Comparison of ENCODE assay signal across 20 cellular contexts in genomic region chr21:41482321-41482720, GRCh38. TPM values are rescaled to one million over a fixed set of nuclear protein-coding genes. Genes with fewer than 3 reads are reported as not detected.
DNase-seq lines count a peak whose midpoint lies in the region; ATAC-seq and TF ChIP-seq lines count a peak whose summit lies in the region.
"Had no signal": no experiment of that assay in that cellular context is flagged by ENCODE, and none has a peak within 500 bp of the region (broad histone marks: within the 10 kb centered on the region; RNA-seq: fewer than 3 reads in every experiment).

No MANE protein-coding gene starts in this region.

- H3K27ac ChIP-seq in OCI-LY7 (ENCODE audit: low read depth, low read length, poor library complexity, severe bottlenecking) (no peak overlapping the region), stomach (peak overlapping the region in 3 of 5 donors; percentile 30 to 86 (median 50)), sigmoid colon (no peak overlapping the region), hepatocyte (no peak overlapping the region)
- H3K27ac ChIP-seq: epithelial cell of prostate, neural progenitor cell, right atrium auricular region, suprapubic skin had no signal

- H3K79me2 ChIP-seq in OCI-LY7 (ENCODE audit: insufficient read depth, low read depth, low read length) (no peaks in the 10 kb centered on the region), hepatocyte (peaks cover 9% of the 10 kb centered on the region)

- POLR2A ChIA-PET in OCI-LY7 (lab: Charles Lee): interaction anchor here (0.9 kb wide), 1 partner anchor 249 kb away, joined by 4 read pairs; no protein-coding TSS in a partner anchor

- TF ChIP-seq POLR2A in stomach (IDR thresholded peaks at IDR 0.05) (no peak), sigmoid colon (IDR thresholded peaks at IDR 0.05) (no peak)

- intact Hi-C loops in OCI-LY7 (cut with micrococcal nuclease; ENCODE audit: unreplicated experiment) (no loop called here), stomach (cut with DNase I; ENCODE audit: low total_unique reads) (no loop called here), sigmoid colon (cut with DNase I) (no loop called here)

- H3K4me3 ChIP-seq in OCI-LY7 (ENCODE audit: low read depth, low read length, poor library complexity, severe bottlenecking) (no peak overlapping the region), stomach (no peak overlapping the region), sigmoid colon (no peak overlapping the region), hepatocyte (no peak overlapping the region)
- H3K4me3 ChIP-seq: body of pancreas, neural progenitor cell, right atrium auricular region, suprapubic skin had no signal

- H3K36me3 ChIP-seq in OCI-LY7 (ENCODE audit: insufficient read depth, low read length) (no peaks in the 10 kb centered on the region), stomach (peaks cover 0 to 67% (median 43%) of the 10 kb centered on the region in 4 donors), sigmoid colon (no peaks in the 10 kb centered on the region), hepatocyte (replicated peaks; ENCODE audit: insufficient read depth, low read depth) (no peaks in the 10 kb centered on the region)
- H3K36me3 ChIP-seq: neural progenitor cell, right atrium auricular region, suprapubic skin had no signal

- CTCF ChIA-PET in OCI-LY7 (lab: Charles Lee; ENCODE audit: unreplicated experiment): no interaction called here

- H3K9me2 ChIP-seq in OCI-LY7 (ENCODE audit: insufficient read depth, low read length) (no peaks in the 10 kb centered on the region), hepatocyte (replicated peaks; ENCODE audit: insufficient read depth) (no peaks in the 10 kb centered on the region)

- H3K27me3 ChIP-seq in stomach: no peaks in the 10 kb centered on the region
- peaks cover 0 to 6% (median 0%) of the 10 kb centered on the region in 3 donors for H3K27me3 ChIP-seq in sigmoid colon
- no peaks in the 10 kb centered on the region for H3K27me3 ChIP-seq in hepatocyte
- H3K27me3 ChIP-seq: body of pancreas, neural progenitor cell, right atrium auricular region had no signal

- no TSS peak for BruUV-seq in OCI-LY7 (replicated peaks; lab: Mats Ljungman, UMichigan)

- 22 to 36% (median 30%) methylated on average over 6 of the region's 6 CpGs for WGBS in stomach, 5 donors
- WGBS in sigmoid colon, 2 donors: 46 to 67% methylated on average over 6 of the region's 6 CpGs
- WGBS in hepatocyte (ENCODE audit: low lambda C conversion rate, missing lambda C conversion rate): 55% methylated on average over 6 of the region's 6 CpGs

- no peaks in the 10 kb centered on the region for H3K9me3 ChIP-seq in OCI-LY7 (ENCODE audit: low read length)
- no peaks in the 10 kb centered on the region for H3K9me3 ChIP-seq in stomach
- H3K9me3 ChIP-seq in sigmoid colon: no peaks in the 10 kb centered on the region
- no peaks in the 10 kb centered on the region for H3K9me3 ChIP-seq in hepatocyte (ENCODE audit: low read depth)
- H3K9me3 ChIP-seq: body of pancreas, right atrium auricular region, suprapubic skin had no signal

- TF ChIP-seq CTCF in OCI-LY7 (conservative IDR thresholded peaks at IDR 0.05; ENCODE audit: low read length): no peak
- no peak for TF ChIP-seq CTCF in stomach (IDR thresholded peaks at IDR 0.05)
- no peak for TF ChIP-seq CTCF in sigmoid colon (IDR thresholded peaks at IDR 0.05)
- TF ChIP-seq CTCF in hepatocyte (IDR thresholded peaks at IDR 0.05; ENCODE audit: poor library complexity): no peak

- H2AFZ ChIP-seq in OCI-LY7 (ENCODE audit: low read length) (peak overlapping the region; percentile 51; the same call in 1 of the 2 replicates), hepatocyte (no peak overlapping the region)
- H2AFZ ChIP-seq: neural progenitor cell had no signal

- TF ChIP-seq EP300 in stomach (IDR thresholded peaks at IDR 0.05) (no peak), sigmoid colon (IDR thresholded peaks at IDR 0.05) (no peak)

- H3K4me2 ChIP-seq in OCI-LY7 (ENCODE audit: low read length) (no peak overlapping the region), hepatocyte (no peak overlapping the region)
- H3K4me2 ChIP-seq: neural progenitor cell had no signal

- ATAC-seq in esophagus mucosa: peak; percentile 7
- ATAC-seq: body of pancreas had no signal

- H4K20me1 ChIP-seq in OCI-LY7 (ENCODE audit: insufficient read depth, low read length): no peaks in the 10 kb centered on the region
- peaks cover 8% of the 10 kb centered on the region for H4K20me1 ChIP-seq in hepatocyte (ENCODE audit: insufficient read depth, poor library complexity, severe bottlenecking)

- H3K4me1 ChIP-seq in OCI-LY7 (ENCODE audit: insufficient read depth, low read length, poor library complexity, severe bottlenecking) (peaks cover 10% of the 10 kb centered on the region), stomach (peaks cover 65 to 100% (median 79%) of the 10 kb centered on the region in 4 donors), sigmoid colon (peaks cover 0 to 10% (median 4%) of the 10 kb centered on the region in 4 donors), hepatocyte (ENCODE audit: insufficient read depth) (peaks cover 25% of the 10 kb centered on the region)
- H3K4me1 ChIP-seq: right atrium auricular region had no signal

- peak; percentile 28 for DNase-seq in NCI-H510A treated with DMSO at 0.1 percent for 48 hours (lab: John Stamatoyannopoulos, UW)
- no peak for DNase-seq in NCI-H510A (lab: John Stamatoyannopoulos, UW)
- DNase-seq in OCI-LY7 (ENCODE audit: low spot score): no peak
- DNase-seq in stomach: no peak
- DNase-seq in sigmoid colon: no peak
- DNase-seq in SW 1271 (lab: John Stamatoyannopoulos, UW): no peak
- DNase-seq in hepatocyte (ENCODE audit: low spot score): no peak
- DNase-seq: ACHN; activated gamma-delta T cell; body of pancreas; H9; NK-92 treated with Interleukin-12 subunit alpha and Interleukin-12 subunit beta, amount 100 ng/mL, for 24 hours; Right ventricle myocardium superior; stimulated activated CD4-positive, alpha-beta T cell treated with anti-CD3 and anti-CD28 coated beads, Interleukin-2, amount 100 ng/mL, for 24 hours; T-helper 2 cell had no signal

RNA-seq across cellular contexts. Expression of gene TMPRSS2, which starts 25.6 kb away (rescaled TPM):
- total RNA-seq in OCI-LY7 (2014; rRNA removed; shearing (Covaris generic)): 0.08 and 0.09 TPM in 2 replicates
- total RNA-seq in OCI-LY7 (2022) (not detected in 2 replicates), esophagus mucosa (41.6 TPM), stomach (100 to 1,000 TPM; 102 to 554 (median 195) TPM), sigmoid colon (1 to 10 TPM in 2 of 4 donors, under 1 TPM in 1, not detected in 1; 0.33 to 2.8 (median 2.1) TPM), hepatocyte (113 and 121 TPM in 2 replicates)
- polyA plus RNA-seq in stomach (100 to 1,000 TPM in 1 of 3 donors, 10 to 100 TPM in 2; 58.2 to 106 (median 59.2) TPM), sigmoid colon (100 to 1,000 TPM in 2 of 3 donors, 10 to 100 TPM in 1; 66.1 to 434 (median 117) TPM), hepatocyte (50.8 and 65.9 TPM in 2 replicates)
- total RNA-seq: right atrium auricular region, Right ventricle myocardium superior had no signal

RNA-seq across cellular contexts. Expression of gene MX1, which starts 56.3 kb away (rescaled TPM):
- 24.4 and 24.7 TPM in 2 replicates for total RNA-seq in OCI-LY7 (2014; rRNA removed; shearing (Covaris generic))
- 23.9 and 25.1 TPM in 2 replicates for total RNA-seq in OCI-LY7 (2022)
- total RNA-seq in esophagus mucosa: 36.9 TPM
- 100 to 1,000 TPM in 2 of 5 donors, 10 to 100 TPM in 3; 15.1 to 125 (median 66.9) TPM for total RNA-seq in stomach
- 10 to 100 TPM; 11.4 to 25.2 (median 25.1) TPM for polyA plus RNA-seq in stomach
- 10 to 100 TPM in 3 of 4 donors, 1 to 10 TPM in 1; 8.6 to 30.7 (median 26.7) TPM for total RNA-seq in sigmoid colon
- 10 to 100 TPM; 13.2 to 76.7 (median 34.9) TPM for polyA plus RNA-seq in sigmoid colon
- 25.6 and 26.6 TPM in 2 replicates for total RNA-seq in hepatocyte
- 14.2 and 17.2 TPM in 2 replicates for polyA plus RNA-seq in hepatocyte

Comparison
In these comparisons a context has a peak if more than half of its experiments do, and no peak if none do; other contexts are left out.
1. H3K27ac ChIP-seq: peak in stomach (3 of 5); none in OCI-LY7 (single experiment), sigmoid colon (0 of 4) and hepatocyte (single experiment).
2. RNA of gene TMPRSS2, which starts 25.6 kb away (total RNA-seq): 102 to 554 TPM in stomach, 113 to 121 TPM in hepatocyte and 41.6 TPM in esophagus mucosa (single experiment); 0.33 to 2.8 TPM in sigmoid colon and 0.08 to 0.09 TPM in OCI-LY7; every median in the first group is over 10 times any median in the second.